Comparison of ENCODE assay signal across 22 cellular contexts in genomic region chr7:2499719-2500430, GRCh38. TPM values are rescaled to one million over a fixed set of nuclear protein-coding genes. Genes with fewer than 3 reads are reported as not detected.
"Had no signal": no experiment of that assay in that cellular context is flagged by ENCODE, and none has a peak within 500 bp of the region (broad histone marks: within the 10 kb centered on the region; RNA-seq: fewer than 3 reads in every experiment).

No MANE protein-coding gene starts in this region.

- H3K4me3 Mint-ChIP-seq: activated CD4-positive, alpha-beta memory T cell treated with anti-CD3 and anti-CD28 coated beads, Interleukin-2, amount 10 ng/mL, durations not matched to agents 7 days and 5 days; activated CD4-positive, alpha-beta T cell treated with anti-CD3 and anti-CD28 coated beads for 36 hours; activated naive CD8-positive, alpha-beta T cell treated with anti-CD3 and anti-CD28 coated beads, Interleukin-2, amount 10 ng/mL, durations not matched to agents 7 days and 5 days; activated T-cell treated with anti-CD3 and anti-CD28 coated beads, Interleukin-2, amount 50 U/mL, for 72 hours; naive thymus-derived CD4-positive, alpha-beta T cell; stimulated activated naive B cell treated with anti-CD40 and anti-IgM and Interleukin-4, amounts not matched to agents 10 μg/mL and 1 μg/mL and 100 μg/mL, for 72 hours had no signal

- H3K9me3 ChIP-seq: heart left ventricle, lower lobe of right lung, prostate gland, spleen, tibial nerve had no signal

- H3K36me3 Mint-ChIP-seq: activated naive CD8-positive, alpha-beta T cell treated with anti-CD3 and anti-CD28 coated beads, Interleukin-2, amount 10 ng/mL, durations not matched to agents 7 days and 5 days; naive thymus-derived CD4-positive, alpha-beta T cell had no signal

- H3K9me3 Mint-ChIP-seq: activated CD4-positive, alpha-beta memory T cell treated with anti-CD3 and anti-CD28 coated beads, Interleukin-2, amount 10 ng/mL, durations not matched to agents 7 days and 5 days; activated naive CD8-positive, alpha-beta T cell treated with anti-CD3 and anti-CD28 coated beads, Interleukin-2, amount 10 ng/mL, durations not matched to agents 7 days and 5 days; activated T-cell treated with anti-CD3 and anti-CD28 coated beads, Interleukin-2, amount 50 U/mL, for 72 hours; naive thymus-derived CD4-positive, alpha-beta T cell; stimulated activated naive B cell treated with anti-CD40 and anti-IgM and Interleukin-4, amounts not matched to agents 10 μg/mL and 1 μg/mL and 100 μg/mL, for 72 hours had no signal

- H3K4me1 Mint-ChIP-seq: activated CD4-positive, alpha-beta memory T cell treated with anti-CD3 and anti-CD28 coated beads, Interleukin-2, amount 10 ng/mL, durations not matched to agents 7 days and 5 days; activated naive CD8-positive, alpha-beta T cell treated with anti-CD3 and anti-CD28 coated beads, Interleukin-2, amount 10 ng/mL, durations not matched to agents 7 days and 5 days had no signal

- ATAC-seq: activated CD4-positive, alpha-beta T cell treated with anti-CD3 and anti-CD28 coated beads for 36 hours; activated T-cell treated with anti-CD3 and anti-CD28 coated beads, Interleukin-2, amount 50 U/mL, for 72 hours; heart left ventricle; lower lobe of right lung; naive thymus-derived CD4-positive, alpha-beta T cell; sciatic nerve; stimulated activated naive B cell treated with anti-CD40 and anti-IgM and Interleukin-4, amounts not matched to agents 10 μg/mL and 1 μg/mL and 100 μg/mL, for 72 hours had no signal

- H3K36me3 ChIP-seq: heart left ventricle, lower lobe of right lung, prostate gland, spleen, tibial nerve had no signal

- DNase-seq: activated CD4-positive, alpha-beta memory T cell treated with anti-CD3 and anti-CD28 coated beads, Interleukin-2, amount 10 ng/mL, durations not matched to agents 7 days and 5 days; activated CD4-positive, alpha-beta T cell treated with anti-CD3 and anti-CD28 coated beads for 36 hours; activated CD8-positive, alpha-beta memory T cell treated with anti-CD3 and anti-CD28 coated beads, Interleukin-2, amount 50 U/mL, for 4 hours; activated gamma-delta T cell treated with Interleukin-2 at 50 U/mL for 16 hours; activated naive CD8-positive, alpha-beta T cell treated with anti-CD3 and anti-CD28 coated beads, Interleukin-2, amount 10 ng/mL, durations not matched to agents 7 days and 5 days; activated T-cell treated with anti-CD3 and anti-CD28 coated beads, Interleukin-2, amount 50 U/mL, for 72 hours; aorta; heart left ventricle; lower lobe of right lung; naive thymus-derived CD4-positive, alpha-beta T cell; occipital lobe; spleen; stimulated activated CD4-positive, alpha-beta T cell treated with anti-CD3 and anti-CD28 coated beads, Interleukin-1b, Interleukin-23, amount 100 ng/mL, for 48 hours; stimulated activated naive B cell treated with anti-CD40 and anti-IgM and Interleukin-4, amounts not matched to agents 10 μg/mL and 1 μg/mL and 100 μg/mL, for 72 hours; T1000 had no signal

- H3K4me3 ChIP-seq: heart left ventricle, lower lobe of right lung, prostate gland, spleen, tibial nerve had no signal

- H3K27ac ChIP-seq: heart left ventricle, lower lobe of right lung, prostate gland, spleen, tibial nerve had no signal

- H3K27ac Mint-ChIP-seq: activated CD4-positive, alpha-beta memory T cell treated with anti-CD3 and anti-CD28 coated beads, Interleukin-2, amount 10 ng/mL, durations not matched to agents 7 days and 5 days; activated CD4-positive, alpha-beta T cell treated with anti-CD3 and anti-CD28 coated beads for 36 hours; activated T-cell treated with anti-CD3 and anti-CD28 coated beads, Interleukin-2, amount 50 U/mL, for 72 hours; stimulated activated naive B cell treated with anti-CD40 and anti-IgM and Interleukin-4, amounts not matched to agents 10 μg/mL and 1 μg/mL and 100 μg/mL, for 72 hours had no signal

- H3K4me1 ChIP-seq: lower lobe of right lung had no signal

RNA-seq across cellular contexts. Expression of gene GRIFIN, which starts 23.7 kb away (rescaled TPM):
- total RNA-seq: activated CD4-positive, alpha-beta memory T cell treated with anti-CD3 and anti-CD28 coated beads, Interleukin-2, amount 10 ng/mL, durations not matched to agents 7 days and 5 days; activated CD4-positive, alpha-beta T cell treated with anti-CD3 and anti-CD28 coated beads for 36 hours; activated naive CD8-positive, alpha-beta T cell treated with anti-CD3 and anti-CD28 coated beads, Interleukin-2, amount 10 ng/mL, durations not matched to agents 7 days and 5 days; activated T-cell treated with anti-CD3 and anti-CD28 coated beads, Interleukin-2, amount 50 U/mL, for 72 hours; aorta; fibroblast of lung; frontal cortex; heart left ventricle; lower lobe of right lung; mononuclear cell; naive thymus-derived CD4-positive, alpha-beta T cell; occipital lobe; prostate gland; sciatic nerve; spleen; subcutaneous adipose tissue; tibial nerve had no signal
